Comparison of ENCODE assay signal across 8 cellular contexts in genomic region chr2:97806738-97807618, GRCh38.
DNase-seq lines count a peak whose midpoint lies in the region; ATAC-seq and TF ChIP-seq lines count a peak whose summit lies in the region.

No MANE protein-coding gene starts in this region.

- DNase-seq in GM06990 (ENCODE audit: extremely low read depth, insufficient read length) (peak; percentile 55), NCI-H2171 (lab: John Stamatoyannopoulos, UW) (peak; percentile 63), WERI-Rb-1 (peak; percentile 83), T47D (ENCODE audit: low read depth in 1 of 2, low spot score in 1 of 2) (peak; percentile 35 to 75), inferior parietal cortex (ENCODE audit: extremely low spot score) (peak; percentile 84)
- DNase-seq in stimulated activated CD4-positive, alpha-beta T cell treated with anti-CD3 and anti-CD28 coated beads, Interleukin-15, amount 100 ng/mL, for 1 hour (ENCODE audit: low read depth in 1 of 2, low spot score in 1 of 2) = peak; percentile 49 to 65

- peaks cover 1% of the 10 kb centered on the region; the same call in 1 of the 2 replicates for H3K36me3 ChIP-seq in GM06990 (ENCODE audit: control insufficient read depth, insufficient read depth, low read length)
- peaks cover 30% of the 10 kb centered on the region for H3K36me3 ChIP-seq in WERI-Rb-1

- H3K4me3 ChIP-seq in GM06990 (replicated peaks; ENCODE audit: low read depth, low read length) = no peak overlapping the region
- no peak overlapping the region for H3K4me3 ChIP-seq in WERI-Rb-1 (ENCODE audit: low read depth, low read length)

- no peaks in the 10 kb centered on the region for H3K27me3 ChIP-seq in GM06990 (replicated peaks; ENCODE audit: control insufficient read depth, insufficient read depth, low read length)
- no peaks in the 10 kb centered on the region for H3K27me3 ChIP-seq in WERI-Rb-1 (ENCODE audit: insufficient read depth, low read depth, severe bottlenecking)

- no peaks in the 10 kb centered on the region for H3K9me3 ChIP-seq in WERI-Rb-1 (ENCODE audit: severe bottlenecking)

- peak; percentile 93 for TF ChIP-seq CTCF in GM06990 (IDR thresholded peaks at IDR 0.05; ENCODE audit: insufficient read depth, low read length, poor library complexity, severe bottlenecking)
- TF ChIP-seq CTCF in WERI-Rb-1 (IDR thresholded peaks at IDR 0.05; ENCODE audit: low read depth, low read length) = peak; percentile 91

- ATAC-seq in HG02885 (IDR thresholded peaks at IDR 0.05; ENCODE audit: poor library complexity, unreplicated experiment) (peak; percentile 82), GM19395 (IDR thresholded peaks at IDR 0.05; ENCODE audit: unreplicated experiment) (no peak)

- H3K27ac ChIP-seq in WERI-Rb-1 = no peak overlapping the region

- in situ Hi-C loops in T47D (cut with HindIII; ENCODE audit: low pct_unique_long_range_greater_than_20kb, low sequenced_read_pairs) = no loop called here
